ENCODE assay signal across 9 cellular contexts in the genomic region with DNA sequence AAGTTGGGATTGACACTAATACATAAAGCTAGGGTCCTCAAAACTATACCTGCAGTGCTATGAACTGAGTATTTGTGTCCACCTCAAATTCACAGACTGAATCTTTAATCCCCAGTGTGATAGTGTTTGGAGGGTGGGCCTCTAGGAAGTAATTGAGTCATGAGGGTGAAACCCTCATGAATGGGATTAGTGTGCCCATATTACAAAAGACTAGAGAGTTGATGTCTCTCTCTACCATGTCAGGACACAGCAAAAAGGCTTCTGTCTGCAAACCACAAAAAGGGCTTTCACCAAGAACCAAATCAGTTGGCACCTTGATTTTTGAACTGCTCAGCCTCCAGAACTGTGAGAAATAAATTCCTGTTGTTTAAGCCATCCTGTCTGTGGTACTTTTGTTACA. TPM values are rescaled to one million over a fixed set of nuclear protein-coding genes. Genes with fewer than 3 reads are reported as not detected.
DNase-seq lines count a peak whose midpoint lies in the region; ATAC-seq, FAIRE-seq and TF ChIP-seq lines count a peak whose summit lies in the region.
"Not testable (repeated sequence)": the region's sequence is repeated elsewhere in the genome, so short reads cannot be mapped to it uniquely, and the experiment has no call there.
"Had no signal": no experiment of that assay in that cellular context is flagged by ENCODE, and none has a peak within 500 bp of the region (broad histone marks: within the 10 kb centered on the region; RNA-seq: fewer than 3 reads in every experiment).

No MANE protein-coding gene starts in this region.

- not testable (repeated sequence) for H3K27me3 ChIP-seq in GM12878 (replicated peaks in 1 of 2; ENCODE audit: control insufficient read depth in 2 of 2, insufficient read depth in 2 of 2, low read length in 1 of 2); bronchial epithelial cell (ENCODE audit: control insufficient read depth, insufficient read depth, low read length); foreskin keratinocyte; neural progenitor cell

- not testable (repeated sequence) for H3K4me3 Mint-ChIP-seq in neural progenitor cell

- not testable (repeated sequence) for H3K27ac ChIP-seq in GM12878 (ENCODE audit: control insufficient read depth, insufficient read depth); foreskin keratinocyte; neural progenitor cell

- H3K9me3 ChIP-seq in GM12878 (replicated peaks; ENCODE audit: control insufficient read depth, insufficient read depth, low read length); neural progenitor cell (ENCODE audit: low read depth): not testable (repeated sequence)

- not testable (repeated sequence) for TF ChIP-seq RAD21 in GM12878 (IDR thresholded peaks at IDR 0.05; ENCODE audit: insufficient read depth, low read depth, low read length)

- TF ChIP-seq CTCF in GM12878 (IDR thresholded peaks at IDR 0.05 in 2 of 3, conservative IDR thresholded peaks at IDR 0.05 in 1 of 3; ENCODE audit: control insufficient read depth in 2 of 3, extremely low read depth in 1 of 3, insufficient read depth in 1 of 3, low read depth in 3 of 3, low read length in 3 of 3); bronchial epithelial cell (IDR thresholded peaks at IDR 0.05; ENCODE audit: insufficient read depth, low read length, severe bottlenecking); foreskin keratinocyte (conservative IDR thresholded peaks at IDR 0.05); neural progenitor cell (IDR thresholded peaks at IDR 0.05): not testable (repeated sequence)

- intact Hi-C loops in GM12878 (cut with micrococcal nuclease; ENCODE audit: unreplicated experiment), result not testable (repeated sequence)

- in situ Hi-C loops in SK-MEL-5 (cut with HindIII; ENCODE audit: low pct_unique_long_range_greater_than_20kb, low sequenced_read_pairs); GM12878 (cut with MboI): not testable (repeated sequence)

- not testable (repeated sequence) for H3K27me3 Mint-ChIP-seq in neural progenitor cell (ENCODE audit: insufficient read depth, low read depth)

- POLR2A ChIA-PET in GM12878 (lab: Charles Lee), result not testable (repeated sequence)

- not testable (repeated sequence) for H4K20me1 ChIP-seq in GM12878 (ENCODE audit: control insufficient read depth, insufficient read depth); neural progenitor cell (ENCODE audit: low read depth)

- H3K4me3 ChIP-seq in GM12878; bronchial epithelial cell (ENCODE audit: low read depth, low read length); neural progenitor cell: not testable (repeated sequence)

- ATAC-seq in GM12878 (peak; percentile 15; the same call in 1 of the 3 replicates), foreskin keratinocyte (peak; percentile 61)

- CTCF ChIA-PET in GM12878 (lab: Yijun Ruan, JAX), result not testable (repeated sequence)

- RAD21 ChIA-PET in GM12878 (lab: Charles Lee; ENCODE audit: unreplicated experiment), result not testable (repeated sequence)

- FAIRE-seq in GM12878 (lab: Jason Lieb, UNC); bronchial epithelial cell (lab: Jason Lieb, UNC): not testable (repeated sequence)

- not testable (repeated sequence) for H3K27ac Mint-ChIP-seq in neural progenitor cell

- not testable (repeated sequence) for TF ChIP-seq EP300 in GM12878 (IDR thresholded peaks at IDR 0.05; ENCODE audit: borderline replicate concordance in 1 of 2, control insufficient read depth in 1 of 2, low read depth in 2 of 2, low read length in 2 of 2)

- not testable (repeated sequence) for H3K9me3 Mint-ChIP-seq in neural progenitor cell

- DNase-seq in ELR (ENCODE audit: low read depth) (peak; percentile 4), HT1080 (ENCODE audit: low read depth) (peak; percentile 9), SK-MEL-5 (ENCODE audit: low read depth, low spot score) (peak; percentile 69), bronchial epithelial cell (ENCODE audit: low read depth) (peak; percentile 12), foreskin keratinocyte (peak; percentile 8 to 38), neural progenitor cell (ENCODE audit: low spot score) (peak; percentile 4)
- DNase-seq in GM12878 (ENCODE audit: low read depth, low spot score), result not testable (repeated sequence)

- H3K36me3 Mint-ChIP-seq in neural progenitor cell, result not testable (repeated sequence)

- not testable (repeated sequence) for BruUV-seq in GM12878 (replicated peaks; lab: Mats Ljungman, UMichigan)

- H3K4me1 Mint-ChIP-seq in neural progenitor cell, result not testable (repeated sequence)

- H3K9ac ChIP-seq in GM12878 (ENCODE audit: control insufficient read depth, insufficient read depth, low read length); neural progenitor cell: not testable (repeated sequence)

- not testable (repeated sequence) for H3K79me2 ChIP-seq in GM12878 (ENCODE audit: control insufficient read depth, insufficient read depth, low read length); neural progenitor cell (ENCODE audit: low read depth)

- H2AFZ ChIP-seq in GM12878 (ENCODE audit: control insufficient read depth, low read depth, low read length); neural progenitor cell (replicated peaks): not testable (repeated sequence)

- TF ChIP-seq POLR2A in GM12878 (IDR thresholded peaks at IDR 0.05; ENCODE audit: low read depth, low read length), result not testable (repeated sequence)

- H3K36me3 ChIP-seq in GM12878 (ENCODE audit: control insufficient read depth in 2 of 2, insufficient read depth in 2 of 2, low read length in 1 of 2); bronchial epithelial cell (ENCODE audit: control insufficient read depth, insufficient read depth, low read length); neural progenitor cell: not testable (repeated sequence)

- SMC1A ChIA-PET in GM12878 (lab: Charles Lee; ENCODE audit: uncharacterized antibody, unreplicated experiment), result not testable (repeated sequence)

- H3F3A ChIP-seq in neural progenitor cell (ENCODE audit: low read depth), result not testable (repeated sequence)

- H3K4me2 ChIP-seq in GM12878 (ENCODE audit: control insufficient read depth, insufficient read depth); neural progenitor cell: not testable (repeated sequence)

- not testable (repeated sequence) for H3K4me1 ChIP-seq in GM12878 (ENCODE audit: control insufficient read depth, insufficient read depth, low read length); foreskin keratinocyte; neural progenitor cell

RNA-seq across cellular contexts. Expression of a gene that starts 59.0 kb away (rescaled TPM):
- 1.7 and 2.4 TPM in 2 replicates for total RNA-seq in HT1080 (2014; rRNA removed; shearing (Covaris generic))
- polyA plus RNA-seq in HT1080 (2015; cell fraction: cytosol; rRNA removed), result 0.43 and 0.57 TPM in 2 replicates
- polyA plus RNA-seq in HT1080 (2015; cell fraction: nucleus; rRNA removed), result 3.2 and 4.0 TPM in 2 replicates
- total RNA-seq in SK-MEL-5 (2014; rRNA removed; shearing (Covaris generic)), result 3.2 and 4.1 TPM in 2 replicates
- polyA plus RNA-seq in SK-MEL-5 (2015; cell fraction: cytosol; rRNA removed), result 2.3 and 3.9 TPM in 2 replicates
- polyA plus RNA-seq in SK-MEL-5 (2015; cell fraction: nucleus; rRNA removed), result 45.3 and 90.4 TPM in 2 replicates
- total RNA-seq in GM12878 (2013; cell fraction: nucleolus; rRNA removed), result 0.35 and 1.2 TPM in 2 replicates
- total RNA-seq in GM12878 (2014; rRNA removed), result not detected in 2 replicates
- total RNA-seq in GM12878 (2014; rRNA removed; fragmentation: Illumina TruSeq; extraction: Trizol), result not detected in 2 replicates
- total RNA-seq in GM12878 (2021), result 0.24 and 0.44 TPM in 2 replicates
- polyA plus RNA-seq in GM12878 (2011; ENCODE audit: low read depth), result not detected
- polyA plus RNA-seq in GM12878 (2011; rRNA removed), result 1.0 and 1.5 TPM in 2 replicates
- 0.20 and 0.39 TPM in 2 replicates for polyA plus RNA-seq in GM12878 (2011; cell fraction: cytosol; rRNA removed)
- polyA plus RNA-seq in GM12878 (2011; cell fraction: nucleus; rRNA removed), result 1.5 and 1.9 TPM in 2 replicates
- 0.27 and 0.35 TPM in 2 replicates for polyA plus RNA-seq in GM12878 (2012)
- 0.10 TPM in 1 of 2 replicates, not detected in the other for polyA plus RNA-seq in GM12878 (2014; fragmentation: Illumina TruSeq; extraction: Trizol)
- not detected for polyA plus RNA-seq in GM12878 (2014; fragmentation: Nextera tagmentation; extraction: Ambion mirVana)
- polyA plus RNA-seq in GM12878 (2014; rRNA removed), result 0.04 TPM in 1 of 2 replicates, not detected in the other
- polyA plus RNA-seq in GM12878 (2016; fragmentation: Nextera tagmentation; extraction: Ambion mirVana), result under 1 TPM; 0.15 to 0.21 TPM
- polyA minus RNA-seq in GM12878 (2011; rRNA and poly(A)+ RNA removed), result 0.26 and 0.37 TPM in 2 replicates
- polyA minus RNA-seq in GM12878 (2011; cell fraction: cytosol; rRNA and poly(A)+ RNA removed), result 0.52 TPM in 1 of 2 replicates, not detected in the other
- 0.67 and 0.73 TPM in 2 replicates for polyA minus RNA-seq in GM12878 (2011; cell fraction: nucleus; rRNA and poly(A)+ RNA removed)
- under 0.01 and 0.13 TPM in 2 replicates for total RNA-seq in bronchial epithelial cell
- 2.6 and 2.8 TPM in 2 replicates for total RNA-seq in foreskin keratinocyte
- polyA plus RNA-seq in foreskin keratinocyte, result 0.71 and 0.77 TPM in 2 replicates
- total RNA-seq in neural progenitor cell (ENCODE audit: low replicate concordance), result 14.7 and 21.2 TPM in 2 replicates
- total RNA-seq: Caco-2 had no signal
- polyA plus RNA-seq: CD14-positive monocyte had no signal
